In the genomic region with DNA sequence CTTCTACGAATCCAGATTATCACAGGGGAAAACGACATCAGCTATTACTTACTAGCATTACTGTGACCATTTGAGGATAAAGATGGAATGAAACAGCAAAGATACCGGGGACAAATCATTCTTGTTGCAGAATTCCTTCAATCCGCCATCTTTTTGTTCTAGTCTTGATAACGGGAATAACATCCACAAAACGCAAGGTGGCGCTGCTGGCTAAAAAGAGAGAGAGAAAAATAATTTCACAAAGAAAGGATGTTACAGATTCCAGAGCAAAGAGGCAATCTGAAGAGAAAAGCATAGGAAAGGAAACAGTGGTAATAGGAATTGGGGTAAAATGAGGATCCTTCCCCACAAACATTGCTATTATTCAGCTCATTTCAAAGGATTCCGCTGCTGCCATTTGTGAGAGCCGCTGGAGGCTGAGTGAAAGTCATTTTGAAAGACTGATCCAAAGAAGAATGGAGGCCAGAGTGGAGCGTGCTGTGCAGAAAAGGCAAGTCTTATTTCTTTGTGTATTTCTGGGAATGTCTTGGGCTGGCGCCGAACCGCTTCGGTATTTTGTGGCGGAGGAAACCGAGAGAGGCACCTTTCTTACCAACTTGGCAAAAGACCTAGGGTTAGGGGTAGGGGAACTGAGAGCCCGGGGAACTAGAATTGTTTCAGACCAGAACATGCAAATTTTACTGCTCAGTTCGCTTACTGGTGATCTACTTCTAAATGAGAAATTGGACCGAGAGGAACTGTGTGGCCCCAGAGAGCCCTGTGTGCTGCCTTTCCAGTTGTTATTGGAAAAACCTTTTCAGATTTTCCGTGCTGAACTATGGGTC, we compare ENCODE assay signal across 1 cellular context.
A peak's percentile ranks its signal among the peaks of the same experiment; 100 is the strongest.
TF ChIP-seq lines count a peak whose summit lies in the region.

TSS of gene PCDHB7 (plus strand) at position 264 of the 824 bp plus-strand sequence. CDS start at position 456, 192 bp downstream.

TF ChIP-seq in HEK293, 187 proteins besides CTCF, POLR2A, EP300 and RAD21 (continued from another document):
- no peak for TF ChIP-seq ZNF354C (tag by site-specific recombination; IDR thresholded peaks at IDR 0.05; ENCODE audit: borderline replicate concordance, low read depth)
- peak; percentile 69 for TF ChIP-seq PRDM1 (tag by site-specific recombination; IDR thresholded peaks at IDR 0.05)
- TF ChIP-seq ZNF26 (tag by site-specific recombination; IDR thresholded peaks at IDR 0.05) = no peak
- TF ChIP-seq ZNF560 (tag by site-specific recombination; IDR thresholded peaks at IDR 0.05; ENCODE audit: borderline replicate concordance) = no peak
- TF ChIP-seq, protein P1, sequence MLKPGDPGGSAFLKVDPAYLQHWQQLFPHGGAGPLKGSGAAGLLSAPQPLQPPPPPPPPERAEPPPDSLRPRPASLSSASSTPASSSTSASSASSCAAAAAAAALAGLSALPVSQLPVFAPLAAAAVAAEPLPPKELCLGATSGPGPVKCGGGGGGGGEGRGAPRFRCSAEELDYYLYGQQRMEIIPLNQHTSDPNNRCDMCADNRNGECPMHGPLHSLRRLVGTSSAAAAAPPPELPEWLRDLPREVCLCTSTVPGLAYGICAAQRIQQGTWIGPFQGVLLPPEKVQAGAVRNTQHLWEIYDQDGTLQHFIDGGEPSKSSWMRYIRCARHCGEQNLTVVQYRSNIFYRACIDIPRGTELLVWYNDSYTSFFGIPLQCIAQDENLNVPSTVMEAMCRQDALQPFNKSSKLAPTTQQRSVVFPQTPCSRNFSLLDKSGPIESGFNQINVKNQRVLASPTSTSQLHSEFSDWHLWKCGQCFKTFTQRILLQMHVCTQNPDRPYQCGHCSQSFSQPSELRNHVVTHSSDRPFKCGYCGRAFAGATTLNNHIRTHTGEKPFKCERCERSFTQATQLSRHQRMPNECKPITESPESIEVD (tag by site-specific recombination; IDR thresholded peaks at IDR 0.05) = no peak
- TF ChIP-seq ZNF211 (tag by site-specific recombination; IDR thresholded peaks at IDR 0.05; ENCODE audit: low read depth) = no peak
- no peak for TF ChIP-seq ZNF16 (tag by site-specific recombination; IDR thresholded peaks at IDR 0.05; ENCODE audit: low read depth)
- no peak for TF ChIP-seq INSM2 (tag by site-specific recombination; IDR thresholded peaks at IDR 0.05)
- no peak for TF ChIP-seq ZNF571 (tag by site-specific recombination; IDR thresholded peaks at IDR 0.05)
- TF ChIP-seq REPIN1 (tag by site-specific recombination; IDR thresholded peaks at IDR 0.05; ENCODE audit: low read depth) = no peak
- TF ChIP-seq ZNF214 (tag by site-specific recombination; IDR thresholded peaks at IDR 0.05; ENCODE audit: borderline replicate concordance) = no peak
- peak; percentile 18; the same call in 1 of the 2 replicates for TF ChIP-seq ZBTB17 (tag by site-specific recombination; IDR thresholded peaks at IDR 0.05)
- no peak for TF ChIP-seq ZNF677 (tag by site-specific recombination; IDR thresholded peaks at IDR 0.05)
